ENCODE assay signal across 8 cellular contexts in the genomic region with DNA sequence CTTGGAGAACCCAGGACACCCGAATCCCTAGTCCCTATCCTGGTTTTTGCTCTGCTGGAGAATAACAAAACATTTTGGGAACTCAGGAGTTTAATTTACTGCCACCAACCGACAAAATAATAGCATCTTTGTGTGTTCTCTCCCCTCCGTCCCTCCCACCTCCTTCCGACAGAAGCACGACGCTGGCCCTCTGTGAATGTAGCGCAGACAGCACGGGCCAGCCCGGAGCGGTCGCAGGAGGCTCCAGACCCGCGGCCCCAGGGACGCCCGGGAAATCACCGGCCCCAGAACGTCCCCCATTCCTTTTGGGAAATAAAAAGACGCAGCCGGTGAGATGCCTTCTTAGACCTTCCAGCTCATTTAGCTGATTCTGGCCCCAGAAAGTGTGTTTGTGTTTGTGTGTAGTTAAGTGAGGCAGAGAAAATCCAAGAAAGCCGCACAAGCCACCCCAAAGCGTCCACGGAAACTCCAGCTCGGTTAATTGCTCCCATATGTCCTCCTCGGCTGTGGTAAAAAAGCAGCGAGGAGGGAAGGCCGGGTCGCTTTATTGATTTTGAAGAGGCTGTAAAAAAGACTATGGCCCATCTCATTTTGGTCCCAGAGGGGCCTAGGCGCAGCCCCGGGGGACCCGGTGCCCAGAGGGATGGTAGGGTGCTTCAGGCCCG. TPM values are rescaled to one million over a fixed set of nuclear protein-coding genes. Genes with fewer than 3 reads are reported as not detected.
A peak's percentile ranks its signal among the peaks of the same experiment; 100 is the strongest.
DNase-seq lines count a peak whose midpoint lies in the region; ATAC-seq and TF ChIP-seq lines count a peak whose summit lies in the region.

No MANE protein-coding gene starts in this region.

- H3K36me3 Mint-ChIP-seq in activated CD4-positive, alpha-beta memory T cell treated with anti-CD3 and anti-CD28 coated beads, Interleukin-2, amount 10 ng/mL, durations not matched to agents 7 days and 5 days (ENCODE audit: low read depth): no peaks in the 10 kb centered on the region
- H3K36me3 Mint-ChIP-seq in activated CD4-positive, alpha-beta memory T cell treated with anti-CD3 and anti-CD28 coated beads for 36 hours: no peaks in the 10 kb centered on the region
- H3K36me3 Mint-ChIP-seq in chondrocyte (ENCODE audit: low read depth): no peaks in the 10 kb centered on the region
- no peaks in the 10 kb centered on the region for H3K36me3 Mint-ChIP-seq in stimulated activated naive B cell treated with anti-CD40 and anti-IgM and Interleukin-4, amounts not matched to agents 10 μg/mL and 1 μg/mL and 100 μg/mL, for 72 hours

- CTCF ChIA-PET in activated CD4-positive, alpha-beta memory T cell treated with anti-CD3 and anti-CD28 coated beads, Interleukin-2, amount 10 ng/mL, durations not matched to agents 7 days and 5 days (lab: Charles Lee): no interaction called here
- CTCF ChIA-PET in activated CD4-positive, alpha-beta memory T cell treated with anti-CD3 and anti-CD28 coated beads for 36 hours (lab: Charles Lee): no interaction called here

- no peak for TF ChIP-seq CTCF in chondrocyte (IDR thresholded peaks at IDR 0.05)

- ATAC-seq in stimulated activated naive B cell treated with anti-CD40 and anti-IgM and Interleukin-4, amounts not matched to agents 10 μg/mL and 1 μg/mL and 100 μg/mL, for 72 hours (replicated peaks): peak; percentile 41 to 43

- intact Hi-C loops in activated CD4-positive, alpha-beta memory T cell treated with anti-CD3 and anti-CD28 coated beads for 36 hours (cut with micrococcal nuclease): no loop called here

- no peak overlapping the region for H3K27ac Mint-ChIP-seq in activated CD4-positive, alpha-beta memory T cell treated with anti-CD3 and anti-CD28 coated beads, Interleukin-2, amount 10 ng/mL, durations not matched to agents 7 days and 5 days
- no peak overlapping the region for H3K27ac Mint-ChIP-seq in activated CD4-positive, alpha-beta memory T cell treated with anti-CD3 and anti-CD28 coated beads for 36 hours
- H3K27ac Mint-ChIP-seq in chondrocyte (ENCODE audit: unreplicated experiment): peak overlapping the region; percentile 93
- no peak overlapping the region for H3K27ac Mint-ChIP-seq in stimulated activated naive B cell treated with anti-CD40 and anti-IgM and Interleukin-4, amounts not matched to agents 10 μg/mL and 1 μg/mL and 100 μg/mL, for 72 hours

- POLR2A ChIA-PET in activated CD4-positive, alpha-beta memory T cell treated with anti-CD3 and anti-CD28 coated beads, Interleukin-2, amount 10 ng/mL, durations not matched to agents 7 days and 5 days (lab: Charles Lee): no interaction called here
- POLR2A ChIA-PET in activated CD4-positive, alpha-beta memory T cell treated with anti-CD3 and anti-CD28 coated beads for 36 hours (lab: Charles Lee): no interaction called here

- H3K27me3 Mint-ChIP-seq in activated CD4-positive, alpha-beta memory T cell treated with anti-CD3 and anti-CD28 coated beads, Interleukin-2, amount 10 ng/mL, durations not matched to agents 7 days and 5 days: peaks cover 74% of the 10 kb centered on the region
- H3K27me3 Mint-ChIP-seq in activated CD4-positive, alpha-beta memory T cell treated with anti-CD3 and anti-CD28 coated beads for 36 hours: peaks cover 40% of the 10 kb centered on the region
- no peaks in the 10 kb centered on the region for H3K27me3 Mint-ChIP-seq in chondrocyte (ENCODE audit: low read depth)
- peaks cover 41 to 67% of the 10 kb centered on the region in 2 donors for H3K27me3 Mint-ChIP-seq in stimulated activated naive B cell treated with anti-CD40 and anti-IgM and Interleukin-4, amounts not matched to agents 10 μg/mL and 1 μg/mL and 100 μg/mL, for 72 hours

- no peak for DNase-seq in activated CD4-positive, alpha-beta memory T cell treated with anti-CD3 and anti-CD28 coated beads, Interleukin-2, amount 10 ng/mL, durations not matched to agents 7 days and 5 days
- no peak for DNase-seq in activated CD4-positive, alpha-beta memory T cell treated with anti-CD3 and anti-CD28 coated beads for 36 hours
- peak; percentile 61 to 82 for DNase-seq in NCI-H526 (lab: John Stamatoyannopoulos, UW)
- no peak for DNase-seq in chondrocyte (ENCODE audit: low spot score)
- peak; percentile 46 for DNase-seq in kidney tubule cell (ENCODE audit: low spot score)
- DNase-seq in stimulated activated naive B cell treated with anti-CD40 and anti-IgM and Interleukin-4, amounts not matched to agents 10 μg/mL and 1 μg/mL and 100 μg/mL, for 72 hours: peak; percentile 16
- DNase-seq in central memory CD4-positive, alpha-beta T cell: no peak
- no peak for DNase-seq in MV-4-11 (lab: John Stamatoyannopoulos, UW)

- peak overlapping the region; percentile 40 for H3K4me3 Mint-ChIP-seq in activated CD4-positive, alpha-beta memory T cell treated with anti-CD3 and anti-CD28 coated beads, Interleukin-2, amount 10 ng/mL, durations not matched to agents 7 days and 5 days
- no peak overlapping the region for H3K4me3 Mint-ChIP-seq in activated CD4-positive, alpha-beta memory T cell treated with anti-CD3 and anti-CD28 coated beads for 36 hours
- peak overlapping the region; percentile 94 for H3K4me3 Mint-ChIP-seq in chondrocyte (ENCODE audit: unreplicated experiment)
- peak overlapping the region; percentile 83 for H3K4me3 Mint-ChIP-seq in stimulated activated naive B cell treated with anti-CD40 and anti-IgM and Interleukin-4, amounts not matched to agents 10 μg/mL and 1 μg/mL and 100 μg/mL, for 72 hours

- H3K9me3 Mint-ChIP-seq in activated CD4-positive, alpha-beta memory T cell treated with anti-CD3 and anti-CD28 coated beads, Interleukin-2, amount 10 ng/mL, durations not matched to agents 7 days and 5 days: no peaks in the 10 kb centered on the region
- no peaks in the 10 kb centered on the region for H3K9me3 Mint-ChIP-seq in activated CD4-positive, alpha-beta memory T cell treated with anti-CD3 and anti-CD28 coated beads for 36 hours
- no peaks in the 10 kb centered on the region for H3K9me3 Mint-ChIP-seq in chondrocyte (ENCODE audit: low read depth)
- H3K9me3 Mint-ChIP-seq in stimulated activated naive B cell treated with anti-CD40 and anti-IgM and Interleukin-4, amounts not matched to agents 10 μg/mL and 1 μg/mL and 100 μg/mL, for 72 hours: no peaks in the 10 kb centered on the region

- H3K4me1 Mint-ChIP-seq in activated CD4-positive, alpha-beta memory T cell treated with anti-CD3 and anti-CD28 coated beads, Interleukin-2, amount 10 ng/mL, durations not matched to agents 7 days and 5 days: peaks cover 18% of the 10 kb centered on the region
- H3K4me1 Mint-ChIP-seq in activated CD4-positive, alpha-beta memory T cell treated with anti-CD3 and anti-CD28 coated beads for 36 hours (ENCODE audit: low read depth): peaks cover 15% of the 10 kb centered on the region
- peaks cover 62% of the 10 kb centered on the region for H3K4me1 Mint-ChIP-seq in chondrocyte (ENCODE audit: low read depth)
- peaks cover 11 to 23% of the 10 kb centered on the region in 2 donors for H3K4me1 Mint-ChIP-seq in stimulated activated naive B cell treated with anti-CD40 and anti-IgM and Interleukin-4, amounts not matched to agents 10 μg/mL and 1 μg/mL and 100 μg/mL, for 72 hours

RNA-seq across cellular contexts. Expression of gene TANC1, which starts 0.6 kb away (rescaled TPM):
- total RNA-seq in activated CD4-positive, alpha-beta memory T cell treated with anti-CD3 and anti-CD28 coated beads, Interleukin-2, amount 10 ng/mL, durations not matched to agents 7 days and 5 days: under 1 TPM; 0.48 to 0.55 TPM
- total RNA-seq in activated CD4-positive, alpha-beta memory T cell treated with anti-CD3 and anti-CD28 coated beads for 36 hours: under 1 TPM; 0.63 to 0.86 TPM
- 28.7 to 38.2 TPM (median 29.5 TPM) in 3 replicates for total RNA-seq in chondrocyte

Comparison
In these comparisons a context has a peak if more than half of its experiments do, and no peak if none do; other contexts are left out.
1. DNase-seq: peak in NCI-H526 (2 of 2), kidney tubule cell (single experiment) and stimulated activated naive B cell treated with anti-CD40 and anti-IgM and Interleukin-4, amounts not matched to agents 10 μg/mL and 1 μg/mL and 100 μg/mL, for 72 hours (single experiment); none in activated CD4-positive, alpha-beta memory T cell treated with anti-CD3 and anti-CD28 coated beads, Interleukin-2, amount 10 ng/mL, durations not matched to agents 7 days and 5 days (single experiment), activated CD4-positive, alpha-beta memory T cell treated with anti-CD3 and anti-CD28 coated beads for 36 hours (single experiment), chondrocyte (single experiment), central memory CD4-positive, alpha-beta T cell (single experiment) and MV-4-11 (single experiment).
2. RNA of gene TANC1, which starts 0.6 kb away (total RNA-seq): 28.7 to 38.2 TPM in chondrocyte; 0.63 to 0.86 TPM in activated CD4-positive, alpha-beta memory T cell treated with anti-CD3 and anti-CD28 coated beads for 36 hours and 0.48 to 0.55 TPM in activated CD4-positive, alpha-beta memory T cell treated with anti-CD3 and anti-CD28 coated beads, Interleukin-2, amount 10 ng/mL, durations not matched to agents 7 days and 5 days; every median in the first group is over 10 times any median in the second.